In genomic region chr4:155376387-155377268, GRCh38 we compare ENCODE assay signal across 8 cellular contexts. TPM values are rescaled to one million over a fixed set of nuclear protein-coding genes. Genes with fewer than 3 reads are reported as not detected.
DNase-seq lines count a peak whose midpoint lies in the region; ATAC-seq, FAIRE-seq and TF ChIP-seq lines count a peak whose summit lies in the region.

Gene MAP9 (minus strand): TSS chr4:155376965. CDS start chr4:155375850, 1,115 bp downstream.

- peak; percentile 99 for ATAC-seq in GM18505 (IDR thresholded peaks at IDR 0.05; ENCODE audit: unreplicated experiment)
- peak; percentile 99 for ATAC-seq in HG02884 (IDR thresholded peaks at IDR 0.05; ENCODE audit: unreplicated experiment)

- no peaks in the 10 kb centered on the region for H3K36me3 ChIP-seq in kidney (ENCODE audit: control insufficient read depth in 1 of 2, insufficient read depth in 2 of 2, low read length in 2 of 2)

- no peaks in the 10 kb centered on the region for H3K9me3 ChIP-seq in kidney (ENCODE audit: control insufficient read depth in 1 of 2, low read length in 2 of 2)

- H3K9ac ChIP-seq in kidney (ENCODE audit: low read length in 2 of 2) = peak within 1 kb of the TSS; percentile 38 to 54

- intact Hi-C loops in kidney (cut with DNase I) = no loop called here

- TF ChIP-seq CTCF in kidney (IDR thresholded peaks at IDR 0.05; ENCODE audit: borderline replicate concordance, extremely low read depth, insufficient read depth) = no peak

- H3K4me3 ChIP-seq in kidney (ENCODE audit: low read length in 2 of 2) = peak within 1 kb of the TSS; percentile 71 to 77

- FAIRE-seq in kidney (lab: Jason Lieb, UNC) = no peak

- DNase-seq in NCI-H2081 (lab: John Stamatoyannopoulos, UW) = peak; percentile 94 to 97
- DNase-seq in activated CD4-positive, alpha-beta T cell treated with anti-CD3 and anti-CD28 coated beads for 24 hours (ENCODE audit: low read depth in 2 of 2) = peak; percentile 72 to 82
- DNase-seq in cerebellar nuclear complex (lab: John Stamatoyannopoulos, UW) = peak; percentile 92 to 96
- peak; percentile 98 for DNase-seq in kidney
- peak; percentile 58 to 82 (median 76) for DNase-seq in stimulated activated CD4-positive, alpha-beta T cell treated with anti-CD3 and anti-CD28 coated beads, Interleukin-1b, Interleukin-23, amount 100 ng/mL, for 24 hours (ENCODE audit: low read depth in 4 of 4, low spot score in 1 of 4)
- DNase-seq in AML-193 (lab: John Stamatoyannopoulos, UW) = no peak

- H3K4me1 ChIP-seq in kidney (ENCODE audit: control insufficient read depth in 1 of 2, insufficient read depth in 1 of 2, low read depth in 1 of 2, low read length in 2 of 2) = peaks cover 0 to 3% of the 10 kb centered on the region in 2 donors

- H3K27ac ChIP-seq in kidney (ENCODE audit: low read depth in 2 of 2, low read length in 2 of 2) = no peak within 1 kb of the TSS

- TF ChIP-seq POLR2A in GM18505 (IDR thresholded peaks at IDR 0.05; ENCODE audit: borderline replicate concordance, extremely low read depth, insufficient read depth, insufficient read length) = no peak

RNA-seq across cellular contexts. Expression of gene MAP9, which starts in this region (rescaled TPM):
- 20.1 TPM for total RNA-seq in kidney
- polyA plus RNA-seq in kidney (ENCODE audit: insufficient read depth, low read depth, low replicate concordance) = 6.2 TPM

Comparison
In these comparisons a context has a peak if more than half of its experiments do, and no peak if none do; other contexts are left out.
1. DNase-seq: peak in NCI-H2081 (2 of 2), activated CD4-positive, alpha-beta T cell treated with anti-CD3 and anti-CD28 coated beads for 24 hours (2 of 2), cerebellar nuclear complex (2 of 2), kidney (single experiment) and stimulated activated CD4-positive, alpha-beta T cell treated with anti-CD3 and anti-CD28 coated beads, Interleukin-1b, Interleukin-23, amount 100 ng/mL, for 24 hours (4 of 4); none in AML-193 (0 of 2).